ENCODE assay signal across 13 cellular contexts in genomic region chrX:78950157-78950556, GRCh38.
DNase-seq lines count a peak whose midpoint lies in the region; ATAC-seq and TF ChIP-seq lines count a peak whose summit lies in the region.
"Had no signal": no experiment of that assay in that cellular context is flagged by ENCODE, and none has a peak within 500 bp of the region (broad histone marks: within the 10 kb centered on the region; RNA-seq: fewer than 3 reads in every experiment).

No MANE protein-coding gene starts in this region.

- peaks cover 59% of the 10 kb centered on the region for H3K4me1 Mint-ChIP-seq in central memory CD8-positive, alpha-beta T cell

- peaks cover 35% of the 10 kb centered on the region for H3K36me3 Mint-ChIP-seq in central memory CD8-positive, alpha-beta T cell (ENCODE audit: insufficient read depth)

- no peak for ATAC-seq in central memory CD8-positive, alpha-beta T cell (replicated peaks; ENCODE audit: extremely low read depth, poor library complexity, severe bottlenecking)
- no peak for ATAC-seq in HG02885 (IDR thresholded peaks at IDR 0.05; ENCODE audit: poor library complexity, unreplicated experiment)
- no peak for ATAC-seq in GM18909 (IDR thresholded peaks at IDR 0.05; ENCODE audit: poor library complexity, unreplicated experiment)
- ATAC-seq: pancreas had no signal

- H4K20me1 ChIP-seq in BLaER1 (no peaks in the 10 kb centered on the region), DOHH2 (ENCODE audit: control insufficient read depth, insufficient read depth, low read depth, low read length) (no peaks in the 10 kb centered on the region), OCI-LY3 (ENCODE audit: insufficient read depth, low read length) (peaks cover 26% of the 10 kb centered on the region; the same call in 1 of the 2 replicates)

- H3K4me2 ChIP-seq in BLaER1 (peak overlapping the region; percentile 45), DOHH2 (ENCODE audit: low read length) (peak overlapping the region; percentile 72), OCI-LY3 (ENCODE audit: low read length) (peak overlapping the region; percentile 97)

- H3K9me2 ChIP-seq in DOHH2 (replicated peaks; ENCODE audit: control insufficient read depth, low read length): no peaks in the 10 kb centered on the region

- H3K27ac ChIP-seq in BLaER1: no peak overlapping the region
- H3K27ac ChIP-seq in DOHH2 (ENCODE audit: low read depth, low read length): peak overlapping the region; percentile 63
- H3K27ac ChIP-seq in OCI-LY3 (ENCODE audit: low read length): peak overlapping the region; percentile 12; the same call in 1 of the 2 replicates
- H3K27ac ChIP-seq: pancreas, WERI-Rb-1 had no signal

- H3K9ac ChIP-seq in BLaER1 (no peak overlapping the region), OCI-LY3 (ENCODE audit: low read length) (peak overlapping the region; percentile 33)

- no peaks in the 10 kb centered on the region for H3K9me3 Mint-ChIP-seq in central memory CD8-positive, alpha-beta T cell

- H3K4me1 ChIP-seq in BLaER1: peaks cover 32% of the 10 kb centered on the region
- H3K4me1 ChIP-seq in DOHH2 (ENCODE audit: control insufficient read depth, low read length): peaks cover 47% of the 10 kb centered on the region
- peaks cover 49% of the 10 kb centered on the region for H3K4me1 ChIP-seq in OCI-LY3 (ENCODE audit: low read length)
- H3K4me1 ChIP-seq: pancreas had no signal

- no peak overlapping the region for H3K4me3 ChIP-seq in BLaER1
- H3K4me3 ChIP-seq in DOHH2 (ENCODE audit: low read length): peak overlapping the region; percentile 52
- H3K4me3 ChIP-seq in OCI-LY3 (ENCODE audit: low read length): peak overlapping the region; percentile 86
- H3K4me3 ChIP-seq: pancreas had no signal

- in situ Hi-C loops in KBM-7 (cut with MboI; ENCODE audit: low pct_unique_long_range_greater_than_20kb, low sequenced_read_pairs): no loop called here

- H3K79me2 ChIP-seq in DOHH2 (ENCODE audit: control insufficient read depth, low read length): no peaks in the 10 kb centered on the region
- H3K79me2 ChIP-seq in OCI-LY3 (ENCODE audit: low read length): peaks cover 92% of the 10 kb centered on the region

- peaks cover 99% of the 10 kb centered on the region for H3K27me3 ChIP-seq in BLaER1
- no peaks in the 10 kb centered on the region for H3K27me3 ChIP-seq in DOHH2 (ENCODE audit: control insufficient read depth, low read length)
- H3K27me3 ChIP-seq in OCI-LY3 (ENCODE audit: low read depth, low read length): no peaks in the 10 kb centered on the region

- TF ChIP-seq CTCF in DOHH2 (IDR thresholded peaks at IDR 0.05; ENCODE audit: low read depth, low read length, poor library complexity, severe bottlenecking) (no peak), OCI-LY3 (IDR thresholded peaks at IDR 0.05; ENCODE audit: low read depth, low read length) (no peak)

- H3K4me3 Mint-ChIP-seq in central memory CD8-positive, alpha-beta T cell: peak overlapping the region; percentile 95

- H3K27me3 Mint-ChIP-seq in central memory CD8-positive, alpha-beta T cell: no peaks in the 10 kb centered on the region

- H3K27ac Mint-ChIP-seq in central memory CD8-positive, alpha-beta T cell (ENCODE audit: low read depth): peak overlapping the region; percentile 96

- no peak for DNase-seq in central memory CD8-positive, alpha-beta T cell (ENCODE audit: low spot score in 2 of 2)
- no peak for DNase-seq in KBM-7
- DNase-seq: DND-41; NCI-H1694 treated with DMSO at 0.1 percent for 48 hours; NCI-H510A; pancreas; stimulated activated CD4-positive, alpha-beta T cell treated with anti-CD3 and anti-CD28 coated beads, Interleukin-4, amount 100 ng/mL, for 24 hours; WERI-Rb-1 had no signal

- H3K9me3 ChIP-seq in BLaER1 (no peaks in the 10 kb centered on the region), DOHH2 (ENCODE audit: control insufficient read depth, insufficient read depth, low read length) (no peaks in the 10 kb centered on the region), OCI-LY3 (ENCODE audit: insufficient read depth, low read length) (no peaks in the 10 kb centered on the region)
- H3K9me3 ChIP-seq: pancreas had no signal

- no peak overlapping the region for H2AFZ ChIP-seq in OCI-LY3 (ENCODE audit: low read depth, low read length)

- no peaks in the 10 kb centered on the region for H3K36me3 ChIP-seq in BLaER1
- H3K36me3 ChIP-seq in DOHH2 (ENCODE audit: control insufficient read depth, low read length): no peaks in the 10 kb centered on the region
- peaks cover 52% of the 10 kb centered on the region for H3K36me3 ChIP-seq in OCI-LY3 (replicated peaks; ENCODE audit: low read depth, low read length)
- H3K36me3 ChIP-seq: pancreas, WERI-Rb-1 had no signal

- peaks cover 13% of the 10 kb centered on the region for H3F3A ChIP-seq in DOHH2 (ENCODE audit: control insufficient read depth, insufficient read depth)

Comparison
In these comparisons a context has a peak if more than half of its experiments do, and no peak if none do; other contexts are left out.
1. H3K4me2 ChIP-seq: peak in every context shown above with its lines; median percentile 97 in OCI-LY3; 72 in DOHH2; 45 in BLaER1.